Comparison of ENCODE assay signal across 17 cellular contexts in genomic region chr9:93086445-93087224, GRCh38. TPM values are rescaled to one million over a fixed set of nuclear protein-coding genes. Genes with fewer than 3 reads are reported as not detected.
DNase-seq lines count a peak whose midpoint lies in the region; ATAC-seq and TF ChIP-seq lines count a peak whose summit lies in the region.
"Had no signal": no experiment of that assay in that cellular context is flagged by ENCODE, and none has a peak within 500 bp of the region (broad histone marks: within the 10 kb centered on the region; RNA-seq: fewer than 3 reads in every experiment).

No MANE protein-coding gene starts in this region.

- TF ChIP-seq CTCF in uterus (IDR thresholded peaks at IDR 0.05) (no peak), foreskin keratinocyte (conservative IDR thresholded peaks at IDR 0.05) (no peak)

- H3K27ac Mint-ChIP-seq in activated naive CD4-positive, alpha-beta T cell treated with anti-CD3 and anti-CD28 coated beads, Interleukin-2, amount 50 U/mL, for 24 hours = peak overlapping the region; percentile 19
- peak overlapping the region; percentile 38 for H3K27ac Mint-ChIP-seq in activated naive CD8-positive, alpha-beta T cell treated with anti-CD3 and anti-CD28 coated beads for 36 hours
- H3K27ac Mint-ChIP-seq: B cell had no signal

- TF ChIP-seq POLR2A in uterus (IDR thresholded peaks at IDR 0.05) = no peak

- intact Hi-C loops in uterus (cut with DNase I; ENCODE audit: low total_unique reads) = no loop called here

- no peaks in the 10 kb centered on the region for H3K27me3 ChIP-seq in uterus
- no peaks in the 10 kb centered on the region for H3K27me3 ChIP-seq in foreskin keratinocyte

- peaks cover 0 to 5% of the 10 kb centered on the region in 2 donors for H3K9me3 ChIP-seq in uterus

- H3K4me3 Mint-ChIP-seq in activated naive CD4-positive, alpha-beta T cell treated with anti-CD3 and anti-CD28 coated beads, Interleukin-2, amount 50 U/mL, for 24 hours = no peak overlapping the region
- H3K4me3 Mint-ChIP-seq in activated naive CD8-positive, alpha-beta T cell treated with anti-CD3 and anti-CD28 coated beads for 36 hours = no peak overlapping the region
- H3K4me3 Mint-ChIP-seq: B cell, IgD-negative memory B cell had no signal

- no peak for DNase-seq in activated naive CD4-positive, alpha-beta T cell (lab: John Stamatoyannopoulos, UW)
- DNase-seq in activated naive CD8-positive, alpha-beta T cell treated with anti-CD3 and anti-CD28 coated beads for 36 hours = no peak
- DNase-seq in mesenteric fat pad (ENCODE audit: low spot score) (peak; percentile 26), uterus (peak; percentile 5 to 10), foreskin keratinocyte (no peak), NCI-H187 (lab: John Stamatoyannopoulos, UW) (no peak)
- DNase-seq: DND-41, mesenchymal stem cell, NCI-H1417 treated with DMSO at 0.1 percent for 48 hours, NCI-H510A, PC-3, WERI-Rb-1 had no signal

- H3K27ac ChIP-seq in uterus (no peak overlapping the region), foreskin keratinocyte (no peak overlapping the region)
- H3K27ac ChIP-seq: WERI-Rb-1 had no signal

- no peak for ATAC-seq in foreskin keratinocyte
- ATAC-seq in HG03135 (IDR thresholded peaks at IDR 0.05; ENCODE audit: unreplicated experiment) = no peak
- ATAC-seq: PC-3 had no signal

- no peaks in the 10 kb centered on the region for H3K4me1 ChIP-seq in uterus
- H3K4me1 ChIP-seq in foreskin keratinocyte = no peaks in the 10 kb centered on the region

- H3K36me3 Mint-ChIP-seq in activated naive CD4-positive, alpha-beta T cell treated with anti-CD3 and anti-CD28 coated beads, Interleukin-2, amount 50 U/mL, for 24 hours = peaks cover 25% of the 10 kb centered on the region
- peaks cover 59% of the 10 kb centered on the region for H3K36me3 Mint-ChIP-seq in activated naive CD8-positive, alpha-beta T cell treated with anti-CD3 and anti-CD28 coated beads for 36 hours

- H3K4me3 ChIP-seq in uterus = no peak overlapping the region
- H3K4me3 ChIP-seq: smooth muscle cell had no signal

- H3K36me3 ChIP-seq in uterus = no peaks in the 10 kb centered on the region
- H3K36me3 ChIP-seq: WERI-Rb-1 had no signal

- H3K4me1 Mint-ChIP-seq in activated naive CD4-positive, alpha-beta T cell treated with anti-CD3 and anti-CD28 coated beads, Interleukin-2, amount 50 U/mL, for 24 hours = peaks cover 43% of the 10 kb centered on the region
- peaks cover 41% of the 10 kb centered on the region for H3K4me1 Mint-ChIP-seq in activated naive CD8-positive, alpha-beta T cell treated with anti-CD3 and anti-CD28 coated beads for 36 hours

- peaks cover 4% of the 10 kb centered on the region for H3K9me3 Mint-ChIP-seq in activated naive CD4-positive, alpha-beta T cell treated with anti-CD3 and anti-CD28 coated beads, Interleukin-2, amount 50 U/mL, for 24 hours
- H3K9me3 Mint-ChIP-seq in activated naive CD8-positive, alpha-beta T cell treated with anti-CD3 and anti-CD28 coated beads for 36 hours = peaks cover 30% of the 10 kb centered on the region

- H3K27me3 Mint-ChIP-seq in activated naive CD4-positive, alpha-beta T cell treated with anti-CD3 and anti-CD28 coated beads, Interleukin-2, amount 50 U/mL, for 24 hours = no peaks in the 10 kb centered on the region
- H3K27me3 Mint-ChIP-seq in activated naive CD8-positive, alpha-beta T cell treated with anti-CD3 and anti-CD28 coated beads for 36 hours = no peaks in the 10 kb centered on the region
- H3K27me3 Mint-ChIP-seq: B cell, IgD-negative memory B cell had no signal

RNA-seq across cellular contexts. Expression of gene CARD19, which starts 9.4 kb away (rescaled TPM):
- total RNA-seq in activated naive CD8-positive, alpha-beta T cell treated with anti-CD3 and anti-CD28 coated beads for 36 hours = 10 to 100 TPM; 36.5 to 38.6 TPM
- 38.9 TPM for total RNA-seq in mesenteric fat pad
- 10 to 100 TPM; 23.7 to 71.4 (median 40.9) TPM for total RNA-seq in uterus
- total RNA-seq in foreskin keratinocyte = 31.1 TPM in 2 replicates
- 46.3 and 47.5 TPM in 2 replicates for polyA plus RNA-seq in foreskin keratinocyte

RNA-seq across cellular contexts. Expression of gene SUSD3, which starts 28.1 kb away (rescaled TPM):
- total RNA-seq in activated naive CD8-positive, alpha-beta T cell treated with anti-CD3 and anti-CD28 coated beads for 36 hours = 10 to 100 TPM; 27.1 to 28.8 TPM
- total RNA-seq in mesenteric fat pad = 2.0 TPM
- total RNA-seq in uterus = 10 to 100 TPM in 3 of 4 donors, 1 to 10 TPM in 1; 9.3 to 52.7 (median 14.7) TPM
- 0.11 and 0.44 TPM in 2 replicates for total RNA-seq in foreskin keratinocyte
- 0.18 and 0.24 TPM in 2 replicates for polyA plus RNA-seq in foreskin keratinocyte
- total RNA-seq: smooth muscle cell had no signal

RNA-seq across cellular contexts. Expression of gene NINJ1, which starts 47.4 kb away (rescaled TPM):
- total RNA-seq in activated naive CD8-positive, alpha-beta T cell treated with anti-CD3 and anti-CD28 coated beads for 36 hours = 10 to 100 TPM; 74.9 to 77.8 TPM
- total RNA-seq in mesenteric fat pad (58.8 TPM), uterus (10 to 100 TPM; 20.6 to 87.4 (median 44.2) TPM), foreskin keratinocyte (15.8 and 17.7 TPM in 2 replicates)
- polyA plus RNA-seq in foreskin keratinocyte = 24.6 and 29.8 TPM in 2 replicates

Comparison
In these comparisons a context has a peak if more than half of its experiments do, and no peak if none do; other contexts are left out.
1. DNase-seq: peak in mesenteric fat pad (single experiment) and uterus (2 of 2); none in activated naive CD4-positive, alpha-beta T cell (0 of 4), activated naive CD8-positive, alpha-beta T cell treated with anti-CD3 and anti-CD28 coated beads for 36 hours (single experiment), foreskin keratinocyte (0 of 2) and NCI-H187 (0 of 2).